Comparison of ENCODE assay signal across 14 cellular contexts in the genomic region with DNA sequence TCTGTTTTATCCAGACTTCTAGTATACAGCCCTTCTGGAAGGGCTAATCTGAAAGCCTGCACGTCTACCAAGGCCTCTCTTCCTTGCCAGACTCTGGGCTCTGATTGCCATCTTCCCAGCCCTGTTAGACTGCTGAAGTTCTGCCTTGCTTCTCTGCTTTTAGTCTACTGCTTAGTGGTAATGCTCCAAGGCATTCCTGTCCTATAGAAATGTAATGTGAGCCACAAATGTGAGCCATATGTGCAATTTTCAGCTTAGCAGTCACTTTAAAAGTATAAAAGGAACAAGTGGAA. TPM values are rescaled to one million over a fixed set of nuclear protein-coding genes. Genes with fewer than 3 reads are reported as not detected.
DNase-seq lines count a peak whose midpoint lies in the region; ATAC-seq and TF ChIP-seq lines count a peak whose summit lies in the region.
"Had no signal": no experiment of that assay in that cellular context is flagged by ENCODE, and none has a peak within 500 bp of the region (broad histone marks: within the 10 kb centered on the region; RNA-seq: fewer than 3 reads in every experiment).

No MANE protein-coding gene starts in this region.

- DNase-seq in left ventricle myocardium inferior (no peak), cardiac septum (ENCODE audit: low spot score) (no peak), NCI-H524 treated with DMSO at 0.1 percent for 48 hours (lab: John Stamatoyannopoulos, UW) (peak; percentile 79), SK-N-MC (ENCODE audit: low read depth, low spot score) (no peak), gastrocnemius medialis (no peak), DMS53 (lab: John Stamatoyannopoulos, UW) (no peak), lower lobe of right lung (no peak), ascending aorta (ENCODE audit: low spot score in 2 of 2) (no peak)
- DNase-seq: ACHN; Caco-2; CD4-positive, alpha-beta T cell; GM23248 had no signal

- no peak overlapping the region for H3K9ac ChIP-seq in SK-N-MC (ENCODE audit: insufficient read length)
- H3K9ac ChIP-seq: GM23248 had no signal

- no peak for TF ChIP-seq CTCF in left ventricle myocardium inferior (IDR thresholded peaks at IDR 0.05; ENCODE audit: borderline replicate concordance)
- no peak for TF ChIP-seq CTCF in gastrocnemius medialis (IDR thresholded peaks at IDR 0.05 in 4 of 5, conservative IDR thresholded peaks at IDR 0.05 in 1 of 5)
- TF ChIP-seq CTCF in lower lobe of right lung (IDR thresholded peaks at IDR 0.05), result no peak
- no peak for TF ChIP-seq CTCF in ascending aorta (IDR thresholded peaks at IDR 0.05)

- no peak overlapping the region for H3K4me3 ChIP-seq in left ventricle myocardium inferior
- H3K4me3 ChIP-seq in SK-N-MC, result peak overlapping the region; percentile 20; the same call in 1 of the 2 replicates
- no peak overlapping the region for H3K4me3 ChIP-seq in gastrocnemius medialis
- no peak overlapping the region for H3K4me3 ChIP-seq in lower lobe of right lung
- H3K4me3 ChIP-seq in ascending aorta, result no peak overlapping the region
- H3K4me3 ChIP-seq: GM23248, HAP-1 had no signal

- H3K9me3 ChIP-seq in left ventricle myocardium inferior (replicated peaks) (peaks cover 13% of the 10 kb centered on the region), SK-N-MC (ENCODE audit: low read depth, low read length) (peaks cover 3% of the 10 kb centered on the region; the same call in 1 of the 2 replicates), gastrocnemius medialis (no peaks in the 10 kb centered on the region), lower lobe of right lung (peaks cover 4% of the 10 kb centered on the region), ascending aorta (no peaks in the 10 kb centered on the region)
- H3K9me3 ChIP-seq: Caco-2 had no signal

- H3K4me1 ChIP-seq in left ventricle myocardium inferior, result peaks cover 78% of the 10 kb centered on the region
- H3K4me1 ChIP-seq in gastrocnemius medialis, result peaks cover 36 to 46% of the 10 kb centered on the region in 2 donors
- no peaks in the 10 kb centered on the region for H3K4me1 ChIP-seq in lower lobe of right lung
- no peaks in the 10 kb centered on the region for H3K4me1 ChIP-seq in ascending aorta
- H3K4me1 ChIP-seq: Caco-2 had no signal

- TF ChIP-seq POLR2A in gastrocnemius medialis (IDR thresholded peaks at IDR 0.05), result no peak

- ATAC-seq in gastrocnemius medialis, result no peak
- ATAC-seq in lower lobe of right lung, result no peak

- peak overlapping the region; percentile 2 for H3K27ac ChIP-seq in left ventricle myocardium inferior (replicated peaks)
- peak overlapping the region; percentile 91 for H3K27ac ChIP-seq in SK-N-MC
- H3K27ac ChIP-seq in gastrocnemius medialis, result peak overlapping the region in 3 of 4 donors; percentile 97 to 98 (median 97)
- no peak overlapping the region for H3K27ac ChIP-seq in lower lobe of right lung
- H3K27ac ChIP-seq in ascending aorta, result no peak overlapping the region
- H3K27ac ChIP-seq: C4-2B, GM23248 had no signal

- in situ Hi-C loops in gastrocnemius medialis (cut with MboI; ENCODE audit: low sequenced_read_pairs in 4 of 4), result no loop called here

- no peaks in the 10 kb centered on the region for H3K36me3 ChIP-seq in left ventricle myocardium inferior
- no peaks in the 10 kb centered on the region for H3K36me3 ChIP-seq in SK-N-MC (ENCODE audit: insufficient read depth, low read length)
- H3K36me3 ChIP-seq in gastrocnemius medialis, result no peaks in the 10 kb centered on the region
- no peaks in the 10 kb centered on the region for H3K36me3 ChIP-seq in lower lobe of right lung
- H3K36me3 ChIP-seq in ascending aorta, result no peaks in the 10 kb centered on the region
- H3K36me3 ChIP-seq: HAP-1 had no signal

- intact Hi-C loops in left ventricle myocardium inferior (cut with micrococcal nuclease) (no loop called here), cardiac septum (cut with DNase I) (no loop called here), gastrocnemius medialis (cut with DNase I; ENCODE audit: low total_unique reads) (loop anchor here (5.0 kb wide), 3 partner anchors 99 to 1881 kb away; partner anchors contain the start of gene CARD19), lower lobe of right lung (cut with DNase I) (no loop called here), ascending aorta (cut with DNase I) (no loop called here)

- no peaks in the 10 kb centered on the region for H3K27me3 ChIP-seq in left ventricle myocardium inferior (ENCODE audit: low read depth)
- H3K27me3 ChIP-seq in gastrocnemius medialis, result no peaks in the 10 kb centered on the region
- no peaks in the 10 kb centered on the region for H3K27me3 ChIP-seq in lower lobe of right lung (ENCODE audit: low read depth)
- no peaks in the 10 kb centered on the region for H3K27me3 ChIP-seq in ascending aorta

RNA-seq across cellular contexts. Expression of gene WNK2, which starts 32.1 kb away (rescaled TPM):
- total RNA-seq in left ventricle myocardium inferior, result 218 TPM
- 123 TPM for total RNA-seq in cardiac septum
- 10 to 100 TPM; 11.3 to 43.0 (median 24.7) TPM for total RNA-seq in gastrocnemius medialis
- 7.7 TPM for total RNA-seq in lower lobe of right lung
- total RNA-seq in ascending aorta, result not detected
- total RNA-seq: GM23248 had no signal

Comparison
In these comparisons a context has a peak if more than half of its experiments do, and no peak if none do; other contexts are left out.
1. H3K27ac ChIP-seq: peak in left ventricle myocardium inferior (single experiment), SK-N-MC (single experiment) and gastrocnemius medialis (3 of 4); none in lower lobe of right lung (single experiment) and ascending aorta (0 of 2).